In the genomic region with DNA sequence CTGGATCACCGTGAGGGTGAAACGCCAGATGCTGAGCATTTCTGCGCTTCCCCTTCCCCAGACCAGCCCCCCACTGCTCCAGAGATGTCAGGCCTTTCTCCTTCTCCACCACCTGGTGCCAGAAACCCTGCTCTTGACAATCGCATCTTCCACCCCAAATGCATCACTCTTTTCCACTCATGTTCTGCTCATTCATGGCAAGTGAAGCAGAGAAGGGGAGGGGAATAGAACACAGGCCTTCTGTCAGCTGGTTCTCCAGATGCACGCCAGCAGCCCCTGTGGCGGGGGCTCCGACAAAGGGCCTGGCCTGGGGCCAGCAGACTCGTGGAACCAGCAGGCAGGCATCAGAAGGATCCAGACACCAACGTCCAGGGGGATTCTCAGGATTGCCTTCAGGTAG, we compare ENCODE assay signal across 1 cellular context.
TF ChIP-seq lines count a peak whose summit lies in the region.

No MANE protein-coding gene starts in this region.

TF ChIP-seq in WTC11, 78 proteins besides CTCF, POLR2A, EP300 and RAD21 (continued from another document):
- TF ChIP-seq, protein P1, sequence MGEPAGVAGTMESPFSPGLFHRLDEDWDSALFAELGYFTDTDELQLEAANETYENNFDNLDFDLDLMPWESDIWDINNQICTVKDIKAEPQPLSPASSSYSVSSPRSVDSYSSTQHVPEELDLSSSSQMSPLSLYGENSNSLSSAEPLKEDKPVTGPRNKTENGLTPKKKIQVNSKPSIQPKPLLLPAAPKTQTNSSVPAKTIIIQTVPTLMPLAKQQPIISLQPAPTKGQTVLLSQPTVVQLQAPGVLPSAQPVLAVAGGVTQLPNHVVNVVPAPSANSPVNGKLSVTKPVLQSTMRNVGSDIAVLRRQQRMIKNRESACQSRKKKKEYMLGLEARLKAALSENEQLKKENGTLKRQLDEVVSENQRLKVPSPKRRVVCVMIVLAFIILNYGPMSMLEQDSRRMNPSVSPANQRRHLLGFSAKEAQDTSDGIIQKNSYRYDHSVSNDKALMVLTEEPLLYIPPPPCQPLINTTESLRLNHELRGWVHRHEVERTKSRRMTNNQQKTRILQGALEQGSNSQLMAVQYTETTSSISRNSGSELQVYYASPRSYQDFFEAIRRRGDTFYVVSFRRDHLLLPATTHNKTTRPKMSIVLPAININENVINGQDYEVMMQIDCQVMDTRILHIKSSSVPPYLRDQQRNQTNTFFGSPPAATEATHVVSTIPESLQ (CRISPR knock-in tag; IDR thresholded peaks at IDR 0.05) = no peak
- TF ChIP-seq, protein P2, sequence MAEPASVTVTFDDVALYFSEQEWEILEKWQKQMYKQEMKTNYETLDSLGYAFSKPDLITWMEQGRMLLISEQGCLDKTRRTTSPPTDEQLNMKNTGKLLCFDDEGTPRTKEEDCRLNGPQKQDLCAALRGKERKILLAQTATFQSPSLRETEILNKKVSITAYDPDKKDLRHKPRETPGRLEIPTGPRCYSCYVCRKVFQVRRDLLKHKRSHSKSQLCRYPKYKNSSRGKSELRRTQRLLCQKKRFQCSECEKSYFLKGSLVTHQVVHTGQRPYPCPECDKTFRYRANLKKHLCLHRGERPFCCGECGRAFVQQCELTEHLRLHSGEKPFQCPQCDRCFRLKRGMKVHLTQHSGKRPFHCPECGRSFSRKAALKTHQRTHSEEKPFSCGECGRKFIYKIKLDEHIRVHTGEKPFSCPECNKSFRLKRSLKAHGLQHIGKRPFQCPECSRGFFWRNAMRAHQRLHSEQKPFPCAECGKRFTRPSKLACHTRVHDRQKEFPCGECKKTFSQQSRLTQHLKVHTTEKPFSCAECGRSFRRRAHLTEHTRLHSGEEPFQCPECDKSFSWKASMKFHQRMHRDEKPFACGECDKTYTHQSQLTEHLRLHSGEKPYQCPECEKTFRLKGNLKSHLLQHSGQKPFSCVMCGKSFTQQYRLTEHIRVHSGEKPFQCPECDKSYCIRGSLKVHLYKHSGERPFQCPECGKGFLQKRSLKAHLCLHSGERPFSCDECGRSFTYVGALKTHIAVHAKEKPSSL (CRISPR knock-in tag; conservative IDR thresholded peaks at IDR 0.05) = no peak
- TF ChIP-seq TP53 (CRISPR knock-in tag; IDR thresholded peaks at IDR 0.05) = no peak
- TF ChIP-seq SMAD3 (CRISPR knock-in tag; IDR thresholded peaks at IDR 0.05; ENCODE audit: borderline replicate concordance) = no peak
- no peak for TF ChIP-seq FOXJ3 (CRISPR knock-in tag; IDR thresholded peaks at IDR 0.05; ENCODE audit: borderline replicate concordance)
- no peak for TF ChIP-seq HMGA2 (CRISPR knock-in tag; IDR thresholded peaks at IDR 0.05)
- TF ChIP-seq, protein P3, sequence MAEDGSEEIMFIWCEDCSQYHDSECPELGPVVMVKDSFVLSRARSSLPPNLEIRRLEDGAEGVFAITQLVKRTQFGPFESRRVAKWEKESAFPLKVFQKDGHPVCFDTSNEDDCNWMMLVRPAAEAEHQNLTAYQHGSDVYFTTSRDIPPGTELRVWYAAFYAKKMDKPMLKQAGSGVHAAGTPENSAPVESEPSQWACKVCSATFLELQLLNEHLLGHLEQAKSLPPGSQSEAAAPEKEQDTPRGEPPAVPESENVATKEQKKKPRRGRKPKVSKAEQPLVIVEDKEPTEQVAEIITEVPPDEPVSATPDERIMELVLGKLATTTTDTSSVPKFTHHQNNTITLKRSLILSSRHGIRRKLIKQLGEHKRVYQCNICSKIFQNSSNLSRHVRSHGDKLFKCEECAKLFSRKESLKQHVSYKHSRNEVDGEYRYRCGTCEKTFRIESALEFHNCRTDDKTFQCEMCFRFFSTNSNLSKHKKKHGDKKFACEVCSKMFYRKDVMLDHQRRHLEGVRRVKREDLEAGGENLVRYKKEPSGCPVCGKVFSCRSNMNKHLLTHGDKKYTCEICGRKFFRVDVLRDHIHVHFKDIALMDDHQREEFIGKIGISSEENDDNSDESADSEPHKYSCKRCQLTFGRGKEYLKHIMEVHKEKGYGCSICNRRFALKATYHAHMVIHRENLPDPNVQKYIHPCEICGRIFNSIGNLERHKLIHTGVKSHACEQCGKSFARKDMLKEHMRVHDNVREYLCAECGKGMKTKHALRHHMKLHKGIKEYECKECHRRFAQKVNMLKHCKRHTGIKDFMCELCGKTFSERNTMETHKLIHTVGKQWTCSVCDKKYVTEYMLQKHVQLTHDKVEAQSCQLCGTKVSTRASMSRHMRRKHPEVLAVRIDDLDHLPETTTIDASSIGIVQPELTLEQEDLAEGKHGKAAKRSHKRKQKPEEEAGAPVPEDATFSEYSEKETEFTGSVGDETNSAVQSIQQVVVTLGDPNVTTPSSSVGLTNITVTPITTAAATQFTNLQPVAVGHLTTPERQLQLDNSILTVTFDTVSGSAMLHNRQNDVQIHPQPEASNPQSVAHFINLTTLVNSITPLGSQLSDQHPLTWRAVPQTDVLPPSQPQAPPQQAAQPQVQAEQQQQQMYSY (CRISPR knock-in tag; IDR thresholded peaks at IDR 0.05) = no peak
- no peak for TF ChIP-seq ZNF423 (CRISPR knock-in tag; IDR thresholded peaks at IDR 0.05)
